Comparison of ENCODE assay signal across 2 cellular contexts in genomic region chr12:121114019-121114639, GRCh38.
TF ChIP-seq lines count a peak whose summit lies in the region.

No MANE protein-coding gene starts in this region.

TF ChIP-seq in HEK293, 187 proteins besides CTCF, POLR2A, EP300 and RAD21 (continued from another document):
- TF ChIP-seq ZNF585B (tag by site-specific recombination; IDR thresholded peaks at IDR 0.05) = no peak

TF ChIP-seq in HepG2, 621 proteins besides CTCF, POLR2A, EP300 and RAD21 (continued from another document):
- TF ChIP-seq ZNF777 (CRISPR knock-in tag; IDR thresholded peaks at IDR 0.05) (no peak), SMAD1 (CRISPR knock-in tag; IDR thresholded peaks at IDR 0.05; ENCODE audit: borderline replicate concordance, low read depth) (no peak), PHF8 (CRISPR knock-in tag; IDR thresholded peaks at IDR 0.05) (no peak), ZNF414 (CRISPR knock-in tag; IDR thresholded peaks at IDR 0.05) (no peak), SALL2 (CRISPR knock-in tag; IDR thresholded peaks at IDR 0.05) (no peak), ATF7-NPFF (CRISPR knock-in tag; IDR thresholded peaks at IDR 0.05; ENCODE audit: low read depth) (no peak), KDM2A (CRISPR knock-in tag; IDR thresholded peaks at IDR 0.05; ENCODE audit: borderline replicate concordance, low read depth) (no peak), ZNF816 (CRISPR knock-in tag; IDR thresholded peaks at IDR 0.05; ENCODE audit: borderline replicate concordance) (no peak), FOXO4 (CRISPR knock-in tag; conservative IDR thresholded peaks at IDR 0.05) (no peak), TFE3 (CRISPR knock-in tag; IDR thresholded peaks at IDR 0.05) (no peak), ZZZ3 (CRISPR knock-in tag; IDR thresholded peaks at IDR 0.05; ENCODE audit: borderline replicate concordance) (no peak), ZNF784 (CRISPR knock-in tag; IDR thresholded peaks at IDR 0.05; ENCODE audit: borderline replicate concordance) (no peak), ZNF230 (CRISPR knock-in tag; IDR thresholded peaks at IDR 0.05) (no peak), YY1 (IDR thresholded peaks at IDR 0.05; ENCODE audit: insufficient read depth, insufficient replicate concordance, low read depth, low read length) (no peak), ZNF660 (CRISPR knock-in tag; IDR thresholded peaks at IDR 0.05; ENCODE audit: borderline replicate concordance, low read depth) (no peak)
- TF ChIP-seq, protein P1, sequence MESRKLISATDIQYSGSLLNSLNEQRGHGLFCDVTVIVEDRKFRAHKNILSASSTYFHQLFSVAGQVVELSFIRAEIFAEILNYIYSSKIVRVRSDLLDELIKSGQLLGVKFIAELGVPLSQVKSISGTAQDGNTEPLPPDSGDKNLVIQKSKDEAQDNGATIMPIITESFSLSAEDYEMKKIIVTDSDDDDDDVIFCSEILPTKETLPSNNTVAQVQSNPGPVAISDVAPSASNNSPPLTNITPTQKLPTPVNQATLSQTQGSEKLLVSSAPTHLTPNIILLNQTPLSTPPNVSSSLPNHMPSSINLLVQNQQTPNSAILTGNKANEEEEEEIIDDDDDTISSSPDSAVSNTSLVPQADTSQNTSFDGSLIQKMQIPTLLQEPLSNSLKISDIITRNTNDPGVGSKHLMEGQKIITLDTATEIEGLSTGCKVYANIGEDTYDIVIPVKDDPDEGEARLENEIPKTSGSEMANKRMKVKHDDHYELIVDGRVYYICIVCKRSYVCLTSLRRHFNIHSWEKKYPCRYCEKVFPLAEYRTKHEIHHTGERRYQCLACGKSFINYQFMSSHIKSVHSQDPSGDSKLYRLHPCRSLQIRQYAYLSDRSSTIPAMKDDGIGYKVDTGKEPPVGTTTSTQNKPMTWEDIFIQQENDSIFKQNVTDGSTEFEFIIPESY (CRISPR knock-in tag; IDR thresholded peaks at IDR 0.05) = no peak
- TF ChIP-seq, protein P2, sequence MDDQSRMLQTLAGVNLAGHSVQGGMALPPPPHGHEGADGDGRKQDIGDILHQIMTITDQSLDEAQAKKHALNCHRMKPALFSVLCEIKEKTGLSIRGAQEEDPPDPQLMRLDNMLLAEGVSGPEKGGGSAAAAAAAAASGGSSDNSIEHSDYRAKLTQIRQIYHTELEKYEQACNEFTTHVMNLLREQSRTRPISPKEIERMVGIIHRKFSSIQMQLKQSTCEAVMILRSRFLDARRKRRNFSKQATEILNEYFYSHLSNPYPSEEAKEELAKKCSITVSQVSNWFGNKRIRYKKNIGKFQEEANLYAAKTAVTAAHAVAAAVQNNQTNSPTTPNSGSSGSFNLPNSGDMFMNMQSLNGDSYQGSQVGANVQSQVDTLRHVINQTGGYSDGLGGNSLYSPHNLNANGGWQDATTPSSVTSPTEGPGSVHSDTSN (CRISPR knock-in tag; IDR thresholded peaks at IDR 0.05; ENCODE audit: borderline replicate concordance) = no peak
